35 cellular contexts compared by ENCODE assay signal in genomic region chr9:135149876-135150275, GRCh38.
"Had no signal": no experiment of that assay in that cellular context is flagged by ENCODE, and none has a peak within 500 bp of the region (broad histone marks: within the 10 kb centered on the region; RNA-seq: fewer than 3 reads in every experiment).

No MANE protein-coding gene starts in this region.

- H3K36me3 Mint-ChIP-seq: activated CD4-positive, alpha-beta memory T cell treated with anti-CD3 and anti-CD28 coated beads for 36 hours; activated naive CD4-positive, alpha-beta T cell treated with anti-CD3 and anti-CD28 coated beads, Interleukin-2, amount 50 U/mL, for 72 hours; activated naive CD8-positive, alpha-beta T cell treated with anti-CD3 and anti-CD28 coated beads for 36 hours had no signal

- H3K4me1 Mint-ChIP-seq: activated B cell treated with CpG ODN at 0.5 μM for 24 hours; activated CD4-positive, alpha-beta T cell treated with anti-CD3 and anti-CD28 coated beads, Interleukin-2, amount 10 ng/mL, durations not matched to agents 24 days and 14 days; activated naive CD8-positive, alpha-beta T cell treated with anti-CD3 and anti-CD28 coated beads for 36 hours; activated T-helper 17 cell treated with anti-CD3 and anti-CD28 coated beads, Interleukin-2, amount 50 U/mL, for 72 hours had no signal

- H3K27me3 ChIP-seq: brain microvascular endothelial cell had no signal

- H3K4me3 Mint-ChIP-seq: activated B cell treated with CpG ODN at 0.5 μM for 24 hours; activated CD4-positive, alpha-beta memory T cell treated with anti-CD3 and anti-CD28 coated beads for 36 hours; activated CD4-positive, alpha-beta T cell treated with anti-CD3 and anti-CD28 coated beads, Interleukin-2, amount 10 ng/mL, durations not matched to agents 24 days and 14 days; activated CD8-positive, alpha-beta T cell treated with anti-CD3 and anti-CD28 coated beads for 36 hours; activated naive CD4-positive, alpha-beta T cell treated with anti-CD3 and anti-CD28 coated beads for 36 hours; activated naive CD8-positive, alpha-beta T cell treated with anti-CD3 and anti-CD28 coated beads for 36 hours; activated T-cell treated with anti-CD3 and anti-CD28 coated beads, Interleukin-2, amount 50 U/mL, for 4 hours; activated T-cell treated with anti-CD3 and anti-CD28 coated beads, Interleukin-2, amount 50 U/mL, for 72 hours; activated T-helper 1 cell treated with anti-CD3 and anti-CD28 coated beads, Interleukin-12 subunit alpha, Interleukin-12 subunit beta, Interleukin-2, Interleukin-4 antibody, amounts not matched to agents 30 ng/mL and 10 ng/mL and 1 ng/mL, durations not matched to agents 14 hours and 24 hours and 36 hours; activated T-helper 17 cell treated with anti-CD3 and anti-CD28 coated beads, Interleukin-2, amount 50 U/mL, for 72 hours; T-helper 1 cell treated with Interleukin-12 subunit alpha and Interleukin-12 subunit beta and Interleukin-4 antibody, amounts not matched to agents 30 μg/mL and 1 μg/mL, for 36 hours; T-helper 2 cell treated with Interferon-gamma antibody and Interleukin-4, amounts not matched to agents 5 μg/mL and 100 μg/mL, for 36 hours had no signal

- H3K27ac ChIP-seq: adrenal gland, body of pancreas, brain microvascular endothelial cell, breast epithelium, VCaP had no signal

- H3K27me3 Mint-ChIP-seq: activated CD4-positive, alpha-beta T cell treated with anti-CD3 and anti-CD28 coated beads, Interleukin-2, amount 10 ng/mL, durations not matched to agents 24 days and 14 days had no signal

- H3K4me3 ChIP-seq: adrenal gland, body of pancreas, breast epithelium had no signal

- DNase-seq: activated B cell treated with CpG ODN at 0.5 μM for 24 hours; activated CD4-positive, alpha-beta memory T cell treated with anti-CD3 and anti-CD28 coated beads for 36 hours; activated CD4-positive, alpha-beta T cell treated with anti-CD3 and anti-CD28 coated beads for 4 hours; activated CD4-positive, alpha-beta T cell treated with anti-CD3 and anti-CD28 coated beads, Interleukin-2, amount 10 ng/mL, durations not matched to agents 24 days and 14 days; activated CD4-positive, alpha-beta T cell treated with anti-CD3 and anti-CD28 coated beads, Interleukin-2, amount 50 U/mL, for 1 hour; activated CD4-positive, alpha-beta T cell treated with anti-CD3 and anti-CD28 coated beads, Interleukin-2, amount 50 U/mL, for 4 hours; activated CD4-positive, CD25-positive, alpha-beta regulatory T cell treated with anti-CD3 and anti-CD28 coated beads, Interleukin-2, amount 50 U/mL, for 72 hours; activated CD8-positive, alpha-beta memory T cell treated with anti-CD3 and anti-CD28 coated beads, Interleukin-2, amount 50 U/mL, for 4 hours; activated CD8-positive, alpha-beta T cell treated with anti-CD3 and anti-CD28 coated beads for 36 hours; activated effector memory CD4-positive, alpha-beta T cell treated with anti-CD3 and anti-CD28 coated beads, Interleukin-2, amount 50 U/mL, for 16 hours; activated gamma-delta T cell treated with Interleukin-2 at 50 U/mL for 16 hours; activated naive CD4-positive, alpha-beta T cell; activated naive CD4-positive, alpha-beta T cell treated with anti-CD3 and anti-CD28 coated beads for 36 hours; activated naive CD4-positive, alpha-beta T cell treated with anti-CD3 and anti-CD28 coated beads, Interleukin-2, amount 50 U/mL, for 16 hours; activated naive CD8-positive, alpha-beta T cell treated with anti-CD3 and anti-CD28 coated beads for 36 hours; activated T-cell treated with anti-CD3 and anti-CD28 coated beads for 4 hours; activated T-cell treated with anti-CD3 and anti-CD28 coated beads, Interleukin-2, amount 50 U/mL, for 1 hour; activated T-cell treated with anti-CD3 and anti-CD28 coated beads, Interleukin-2, amount 50 U/mL, for 4 hours; activated T-cell treated with anti-CD3 and anti-CD28 coated beads, Interleukin-2, amount 50 U/mL, for 72 hours; adrenal gland; amniotic stem cell; aorta; body of pancreas; brain microvascular endothelial cell; central memory CD4-positive, alpha-beta T cell; cerebellar nuclear complex; T-helper 2 cell; T-helper 9 cell had no signal

- H3K27ac Mint-ChIP-seq: activated B cell treated with CpG ODN at 0.5 μM for 24 hours; activated CD4-positive, alpha-beta memory T cell treated with anti-CD3 and anti-CD28 coated beads for 36 hours; activated CD4-positive, alpha-beta T cell treated with anti-CD3 and anti-CD28 coated beads, Interleukin-2, amount 10 ng/mL, durations not matched to agents 24 days and 14 days; activated CD8-positive, alpha-beta T cell treated with anti-CD3 and anti-CD28 coated beads for 36 hours; activated naive CD4-positive, alpha-beta T cell treated with anti-CD3 and anti-CD28 coated beads for 36 hours; activated naive CD4-positive, alpha-beta T cell treated with anti-CD3 and anti-CD28 coated beads, Interleukin-2, amount 50 U/mL, for 72 hours; activated naive CD8-positive, alpha-beta T cell treated with anti-CD3 and anti-CD28 coated beads for 36 hours; activated T-cell treated with anti-CD3 and anti-CD28 coated beads, Interleukin-2, amount 50 U/mL, for 72 hours; activated T-helper 1 cell treated with anti-CD3 and anti-CD28 coated beads, Interleukin-12 subunit alpha, Interleukin-12 subunit beta, Interleukin-2, Interleukin-4 antibody, amounts not matched to agents 30 ng/mL and 10 ng/mL and 1 ng/mL, durations not matched to agents 14 hours and 24 hours and 36 hours; activated T-helper 17 cell treated with anti-CD3 and anti-CD28 coated beads, Interleukin-2, amount 50 U/mL, for 72 hours; T-helper 1 cell treated with Interleukin-12 subunit alpha and Interleukin-12 subunit beta and Interleukin-4 antibody, amounts not matched to agents 30 μg/mL and 1 μg/mL, for 36 hours; T-helper 2 cell treated with Interferon-gamma antibody and Interleukin-4, amounts not matched to agents 5 μg/mL and 100 μg/mL, for 36 hours had no signal

- ATAC-seq: activated CD8-positive, alpha-beta T cell treated with anti-CD3 and anti-CD28 coated beads for 36 hours; activated naive CD4-positive, alpha-beta T cell treated with anti-CD3 and anti-CD28 coated beads, Interleukin-2, amount 50 U/mL, for 72 hours; activated T-cell treated with anti-CD3 and anti-CD28 coated beads, Interleukin-2, amount 50 U/mL, for 4 hours; activated T-cell treated with anti-CD3 and anti-CD28 coated beads, Interleukin-2, amount 50 U/mL, for 72 hours; activated T-helper 17 cell treated with anti-CD3 and anti-CD28 coated beads, Interleukin-2, amount 50 U/mL, for 72 hours; body of pancreas had no signal

- H3K36me3 ChIP-seq: adrenal gland, brain microvascular endothelial cell, breast epithelium had no signal

- H3K9me3 Mint-ChIP-seq: activated CD4-positive, alpha-beta T cell treated with anti-CD3 and anti-CD28 coated beads, Interleukin-2, amount 10 ng/mL, durations not matched to agents 24 days and 14 days; activated T-helper 1 cell treated with anti-CD3 and anti-CD28 coated beads, Interleukin-12 subunit alpha, Interleukin-12 subunit beta, Interleukin-2, Interleukin-4 antibody, amounts not matched to agents 30 ng/mL and 10 ng/mL and 1 ng/mL, durations not matched to agents 14 hours and 24 hours and 36 hours; T-helper 1 cell treated with Interleukin-12 subunit alpha and Interleukin-12 subunit beta and Interleukin-4 antibody, amounts not matched to agents 30 μg/mL and 1 μg/mL, for 36 hours; T-helper 2 cell treated with Interferon-gamma antibody and Interleukin-4, amounts not matched to agents 5 μg/mL and 100 μg/mL, for 36 hours had no signal

- H3K4me1 ChIP-seq: adrenal gland, breast epithelium had no signal

- H3K9me3 ChIP-seq: adrenal gland, body of pancreas had no signal
